ENCODE assay signal across 21 cellular contexts in the genomic region with DNA sequence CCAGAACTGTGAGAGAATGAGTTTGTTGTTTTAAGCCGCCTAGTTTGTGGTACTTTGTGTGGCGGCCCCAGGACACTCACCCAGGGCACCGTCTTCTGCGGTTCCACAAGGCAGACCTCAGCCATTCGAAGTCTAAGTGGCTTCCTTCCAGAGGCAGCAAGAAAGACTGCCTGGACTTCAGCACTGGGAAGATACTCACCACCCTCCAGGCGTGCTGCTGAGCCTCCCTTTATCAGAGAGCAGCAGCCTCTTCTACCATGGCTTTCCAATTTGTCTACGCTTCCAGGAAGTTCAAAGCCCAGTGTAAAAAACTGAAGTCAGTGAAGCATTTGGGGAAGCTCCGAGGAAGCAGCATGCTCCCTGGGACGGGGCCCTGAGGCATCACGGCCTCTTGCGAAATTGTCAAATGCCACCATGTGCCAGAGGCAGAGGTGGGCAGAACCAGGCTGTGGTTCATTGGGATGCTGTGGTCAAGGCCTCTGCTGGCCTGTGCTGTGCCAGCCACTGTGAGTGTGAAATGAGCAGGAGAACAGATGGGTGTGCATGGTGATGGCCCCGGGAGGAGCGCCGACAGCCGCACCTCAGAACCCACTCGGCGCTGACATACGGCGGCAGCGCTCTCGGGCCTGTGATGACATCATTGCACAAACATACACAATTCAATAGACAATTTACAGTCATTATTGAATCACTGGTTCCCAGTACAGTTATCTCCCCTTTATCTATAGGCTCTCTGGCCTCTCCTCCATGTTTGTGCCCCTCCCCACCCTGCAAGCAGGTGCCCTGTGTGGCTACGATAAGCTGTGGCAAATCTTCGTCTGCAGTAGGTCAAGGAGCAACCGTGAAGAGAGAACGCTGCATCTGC.
DNase-seq lines count a peak whose midpoint lies in the region; ATAC-seq, FAIRE-seq and TF ChIP-seq lines count a peak whose summit lies in the region.
"Had no signal": no experiment of that assay in that cellular context is flagged by ENCODE, and none has a peak within 500 bp of the region (broad histone marks: within the 10 kb centered on the region; RNA-seq: fewer than 3 reads in every experiment).

No MANE protein-coding gene starts in this region.

- H3K27ac ChIP-seq in HepG2 (ENCODE audit: extremely low read length, insufficient read depth, low read length) (no peak overlapping the region), right lobe of liver (no peak overlapping the region), kidney (ENCODE audit: low read depth in 2 of 2, low read length in 2 of 2) (no peak overlapping the region)
- H3K27ac ChIP-seq: KMS-11, neural progenitor cell, SJSA1, transverse colon had no signal

- H4K20me1 ChIP-seq in HepG2 (ENCODE audit: insufficient read depth, low read length) = no peaks in the 10 kb centered on the region

- H3K27me3 ChIP-seq in HepG2 (ENCODE audit: control insufficient read depth in 1 of 2, insufficient read depth in 2 of 2, low read length in 2 of 2) (no peaks in the 10 kb centered on the region), right lobe of liver (no peaks in the 10 kb centered on the region), MG63 (no peaks in the 10 kb centered on the region)
- H3K27me3 ChIP-seq: neural progenitor cell, SJSA1, transverse colon had no signal

- POLR2A ChIA-PET in HepG2 (lab: Yijun Ruan, JAX) = no interaction called here

- H3K36me3 ChIP-seq in HepG2 (replicated peaks in 1 of 2; ENCODE audit: control insufficient read depth in 1 of 2, insufficient read depth in 2 of 2, low read length in 2 of 2) (peaks cover 5 to 6% of the 10 kb centered on the region in 2 experiments; a peak in 3 of 5 replicates), right lobe of liver (no peaks in the 10 kb centered on the region), kidney (ENCODE audit: control insufficient read depth in 1 of 2, insufficient read depth in 2 of 2, low read length in 2 of 2) (peaks cover 20 to 31% of the 10 kb centered on the region in 2 donors), MG63 (no peaks in the 10 kb centered on the region)
- H3K36me3 ChIP-seq: neural progenitor cell, SJSA1 had no signal

- H3K4me3 ChIP-seq in HepG2 (replicated peaks in 1 of 3; ENCODE audit: insufficient read depth in 1 of 3, low read depth in 2 of 3, low read length in 3 of 3) (no peak overlapping the region), right lobe of liver (no peak overlapping the region), kidney (ENCODE audit: low read length in 2 of 2) (no peak overlapping the region), MG63 (no peak overlapping the region)
- H3K4me3 ChIP-seq: neural progenitor cell, SJSA1, transverse colon had no signal

- TF ChIP-seq EP300 in HepG2 (IDR thresholded peaks at IDR 0.05; ENCODE audit: low read depth in 2 of 2, low read length in 2 of 2) (no peak), HepG2 (CRISPR knock-in tag; IDR thresholded peaks at IDR 0.05; ENCODE audit: borderline replicate concordance) (no peak)

- intact Hi-C loops in HepG2 (cut with micrococcal nuclease; ENCODE audit: unreplicated experiment) = no loop called here
- intact Hi-C loops in right lobe of liver (cut with DNase I) = no loop called here
- intact Hi-C loops in kidney (cut with DNase I) = no loop called here

- WGBS in HepG2 (ENCODE audit: low lambda C conversion rate) = 91% methylated on average over 24 of the region's 25 CpGs
- 85% methylated on average over 7 of the region's 25 CpGs for WGBS in right lobe of liver (ENCODE audit: insufficient coverage, low coverage, low lambda C conversion rate, missing lambda C conversion rate)

- no peak for TF ChIP-seq POLR2A in HepG2 (IDR thresholded peaks at IDR 0.05; ENCODE audit: insufficient read depth in 1 of 2, low read depth in 2 of 2, low read length in 2 of 2)
- no peak for TF ChIP-seq POLR2A in right lobe of liver (IDR thresholded peaks at IDR 0.05)

- TF ChIP-seq RAD21 in HepG2 (CRISPR knock-in tag; IDR thresholded peaks at IDR 0.05) = no peak

- no peak overlapping the region for H3K9ac ChIP-seq in HepG2 (ENCODE audit: insufficient read depth, low read depth, low read length)
- no peak overlapping the region for H3K9ac ChIP-seq in kidney (ENCODE audit: low read length in 2 of 2)
- H3K9ac ChIP-seq: KMS-11, neural progenitor cell had no signal

- H3K4me2 ChIP-seq in HepG2 (ENCODE audit: low read depth, low read length) = no peak overlapping the region
- H3K4me2 ChIP-seq: KMS-11, neural progenitor cell had no signal

- no peaks in the 10 kb centered on the region for H3K79me2 ChIP-seq in HepG2 (ENCODE audit: insufficient read depth, low read length)

- no peak for DNase-seq in HepG2 (ENCODE audit: low spot score)
- DNase-seq in right lobe of liver = no peak
- peak; percentile 32 for DNase-seq in OCI-M2 (lab: John Stamatoyannopoulos, UW; ENCODE audit: unreplicated experiment)
- DNase-seq in kidney = peak; percentile 35
- no peak for DNase-seq in MG63
- no peak for DNase-seq in NCI-H2107 (lab: John Stamatoyannopoulos, UW)
- DNase-seq in AG08395 (ENCODE audit: low spot score) = no peak
- DNase-seq: activated CD8-positive, alpha-beta memory T cell treated with anti-CD3 and anti-CD28 coated beads, Interleukin-2, amount 10 ng/mL, durations not matched to agents 7 days and 5 days; CD8-positive, alpha-beta memory T cell; NCI-H1436; NCI-H226; retina; stimulated activated naive CD8-positive, alpha-beta T cell treated with anti-CD3 and anti-CD28 coated beads, Interleukin-15, Interleukin-2, amounts not matched to agents 100 U/mL and 50 U/mL, for 24 hours; transverse colon had no signal

- CTCF ChIA-PET in HepG2 (lab: Yijun Ruan, JAX; ENCODE audit: low intra/inter-chr PET ratio, low total read pairs) = no interaction called here

- in situ Hi-C loops in HepG2 (cut with HindIII; ENCODE audit: extremely low pct_ligation_motif_present, low pct_unique_long_range_greater_than_20kb) = loop anchor here (10.0 to 25.0 kb wide), 2 partner anchors 59 to 102 kb away; partner anchors contain the start of gene PDE9A

- no peak overlapping the region for H2AFZ ChIP-seq in HepG2 (ENCODE audit: low read length)
- H2AFZ ChIP-seq: neural progenitor cell had no signal

- no peak for FAIRE-seq in HepG2 (lab: Jason Lieb, UNC)
- FAIRE-seq in kidney (lab: Jason Lieb, UNC) = no peak
- FAIRE-seq: bronchial epithelial cell, frontal cortex, H1 had no signal

- H3K9me3 ChIP-seq in HepG2 (ENCODE audit: low read length) (no peaks in the 10 kb centered on the region), right lobe of liver (no peaks in the 10 kb centered on the region), kidney (ENCODE audit: control insufficient read depth in 1 of 2, low read length in 2 of 2) (no peaks in the 10 kb centered on the region), MG63 (no peaks in the 10 kb centered on the region)
- H3K9me3 ChIP-seq: SJSA1, transverse colon had no signal

- H3K4me1 ChIP-seq in HepG2 (ENCODE audit: insufficient read depth, low read length) (peaks cover 43% of the 10 kb centered on the region), right lobe of liver (peaks cover 0 to 8% (median 0%) of the 10 kb centered on the region in 4 donors), kidney (ENCODE audit: control insufficient read depth in 1 of 2, insufficient read depth in 1 of 2, low read depth in 1 of 2, low read length in 2 of 2) (peaks cover 5 to 6% of the 10 kb centered on the region in 2 donors)
- H3K4me1 ChIP-seq: neural progenitor cell, SJSA1, transverse colon had no signal

- no TSS peak for BruUV-seq in HepG2 (replicated peaks; lab: Mats Ljungman, UMichigan)

- no peak for ATAC-seq in HepG2
- ATAC-seq in right lobe of liver = no peak
- no peak for ATAC-seq in HG03439 (IDR thresholded peaks at IDR 0.05; ENCODE audit: unreplicated experiment)
- ATAC-seq: activated CD8-positive, alpha-beta memory T cell treated with anti-CD3 and anti-CD28 coated beads, Interleukin-2, amount 10 ng/mL, durations not matched to agents 7 days and 5 days; stimulated activated naive CD8-positive, alpha-beta T cell treated with anti-CD3 and anti-CD28 coated beads, Interleukin-15, Interleukin-2, amounts not matched to agents 100 U/mL and 50 U/mL, for 24 hours had no signal

- no peak for TF ChIP-seq CTCF in HepG2 (CRISPR knock-in tag; IDR thresholded peaks at IDR 0.05)
- TF ChIP-seq CTCF in right lobe of liver (IDR thresholded peaks at IDR 0.05) = no peak
- no peak for TF ChIP-seq CTCF in kidney (IDR thresholded peaks at IDR 0.05; ENCODE audit: borderline replicate concordance, extremely low read depth, insufficient read depth)

TF ChIP-seq in HepG2, 621 proteins besides CTCF, POLR2A, EP300 and RAD21:
- peak; percentile 61 for TF ChIP-seq ATF7 (IDR thresholded peaks at IDR 0.05)
- TF ChIP-seq ATF7 (CRISPR knock-in tag; IDR thresholded peaks at IDR 0.05) = no peak
- TF ChIP-seq MYPOP (CRISPR knock-in tag; IDR thresholded peaks at IDR 0.05) = no peak

Comparison
In these comparisons a context has a peak if more than half of its experiments do, and no peak if none do; other contexts are left out.
1. DNase-seq: peak in OCI-M2 (single experiment) and kidney (single experiment); none in HepG2 (single experiment), right lobe of liver (0 of 3), MG63 (single experiment), NCI-H2107 (single experiment) and AG08395 (single experiment).